8 cellular contexts compared by ENCODE assay signal in genomic region chrX:107000013-107000515, GRCh38. TPM values are rescaled to one million over a fixed set of nuclear protein-coding genes. Genes with fewer than 3 reads are reported as not detected.
DNase-seq lines count a peak whose midpoint lies in the region; ATAC-seq, FAIRE-seq and TF ChIP-seq lines count a peak whose summit lies in the region.

Gene MORC4, minus strand, starts transcription at chrX:107000212. Its CDS starts 243 bp downstream, at chrX:106999969.

- POLR2A ChIA-PET in AG04449 (lab: Yijun Ruan, JAX) (interaction anchor here (0.6 to 1.0 kb wide), 2 partner anchors 98 to 595 kb away, joined by 3 to 5 read pairs; no protein-coding TSS in a partner anchor), endothelial cell of umbilical vein (lab: Charles Lee) (no interaction called here)

- no peak for TF ChIP-seq POLR2A in endothelial cell of umbilical vein (IDR thresholded peaks at IDR 0.05; ENCODE audit: low read depth, low read length)

- peak; percentile 12 for DNase-seq in AG04449 (ENCODE audit: low read depth, low spot score)
- peak; percentile 12 for DNase-seq in GM19238 (ENCODE audit: insufficient read length, low spot score)
- DNase-seq in NCI-H748 treated with DMSO at 0.1 percent for 48 hours (lab: John Stamatoyannopoulos, UW) = peak; percentile 44
- DNase-seq in activated T-cell treated with anti-CD3 and anti-CD28 coated beads for 1 hour (ENCODE audit: low read depth) = peak; percentile 20
- peak; percentile 72 for DNase-seq in endothelial cell of umbilical vein (ENCODE audit: low read depth, low spot score)
- peak; percentile 91 for DNase-seq in mesenteric fat pad (ENCODE audit: low spot score)
- peak; percentile 47 for DNase-seq in stimulated activated CD8-positive, alpha-beta memory T cell treated with anti-CD3 and anti-CD28 coated beads, Interleukin-12 subunit alpha, Interleukin-12 subunit beta, amount 100 ng/mL, for 4 hours (ENCODE audit: low read depth)

- no TSS peak for BruUV-seq in endothelial cell of umbilical vein (replicated peaks; lab: Mats Ljungman, UMichigan)

- H2AFZ ChIP-seq in endothelial cell of umbilical vein (ENCODE audit: low read depth, low read length) = peak within 1 kb of the TSS; percentile 68

- H3K9ac ChIP-seq in endothelial cell of umbilical vein (replicated peaks; ENCODE audit: extremely low read depth, insufficient read depth, low read length) = peak within 1 kb of the TSS; percentile 3

- peak; percentile 72 for FAIRE-seq in endothelial cell of umbilical vein (lab: Jason Lieb, UNC)

- H3K4me3 ChIP-seq in AG04449 (ENCODE audit: low read depth, low read length) (peak within 1 kb of the TSS; percentile 65), endothelial cell of umbilical vein (replicated peaks in 1 of 3; ENCODE audit: insufficient read depth in 1 of 3, low read depth in 1 of 3, low read length in 3 of 3) (peak within 1 kb of the TSS; percentile 23 to 69 (median 53))

- intact Hi-C loops in endothelial cell of umbilical vein (cut with micrococcal nuclease) = no loop called here

- H3K27ac ChIP-seq in endothelial cell of umbilical vein (ENCODE audit: insufficient read depth, low read depth, low read length) = no peak within 1 kb of the TSS

- H4K20me1 ChIP-seq in endothelial cell of umbilical vein (replicated peaks; ENCODE audit: control insufficient read depth, extremely low read depth, insufficient read depth, low read length) = no peaks in the 10 kb centered on the region

- no peaks in the 10 kb centered on the region for H3K27me3 ChIP-seq in endothelial cell of umbilical vein (ENCODE audit: control insufficient read depth in 2 of 2, insufficient read depth in 2 of 2, low read length in 2 of 2)

- peak within 1 kb of the TSS; percentile 18 for H3K4me2 ChIP-seq in endothelial cell of umbilical vein (ENCODE audit: insufficient read depth, low read length)

- no peaks in the 10 kb centered on the region for H3K9me3 ChIP-seq in endothelial cell of umbilical vein (replicated peaks; ENCODE audit: control insufficient read depth, insufficient read depth, low read length)

- ATAC-seq in HG03457 (IDR thresholded peaks at IDR 0.05; ENCODE audit: unreplicated experiment) = peak; percentile 83

- no peaks in the 10 kb centered on the region for H3K79me2 ChIP-seq in endothelial cell of umbilical vein (ENCODE audit: control insufficient read depth, insufficient read depth, low read length)

- TF ChIP-seq CTCF in AG04449 (IDR thresholded peaks at IDR 0.05; ENCODE audit: insufficient read depth, low read length, missing control alignments) (no peak), endothelial cell of umbilical vein (IDR thresholded peaks at IDR 0.05; ENCODE audit: extremely low read depth in 1 of 2, insufficient read depth in 1 of 2, low read depth in 1 of 2, low read length in 2 of 2) (no peak)

- dilution Hi-C loops in endothelial cell of umbilical vein (cut with MboI; ENCODE audit: extremely low pct_ligation_motif_present, low sequenced_read_pairs) = no loop called here

- H3K36me3 ChIP-seq in endothelial cell of umbilical vein (ENCODE audit: control insufficient read depth in 2 of 2, extremely low read depth in 1 of 2, insufficient read depth in 2 of 2, low read length in 2 of 2) = no peaks in the 10 kb centered on the region

- H3K4me1 ChIP-seq in endothelial cell of umbilical vein (ENCODE audit: control insufficient read depth, extremely low read depth, insufficient read depth, low read length) = no peaks in the 10 kb centered on the region

- CTCF ChIA-PET in AG04449 (lab: Yijun Ruan, JAX) = interaction anchor here (1.0 to 1.3 kb wide), 2 partner anchors 23 to 135 kb away, joined by 3 to 4 read pairs; no protein-coding TSS in a partner anchor
- CTCF ChIA-PET in endothelial cell of umbilical vein (lab: Charles Lee) = interaction anchor here (1.1 to 1.4 kb wide), 3 partner anchors 325 to 542 kb away, joined by 3 to 4 read pairs (median 4); no protein-coding TSS in a partner anchor

- no peaks in the 10 kb centered on the region for H3K9me1 ChIP-seq in endothelial cell of umbilical vein (replicated peaks; ENCODE audit: control insufficient read depth, extremely low read depth, insufficient read depth, low read length)

TF ChIP-seq in endothelial cell of umbilical vein, 7 proteins besides CTCF, POLR2A, EP300 and RAD21:
- TF ChIP-seq MYC (IDR thresholded peaks at IDR 0.05; ENCODE audit: low read depth, low read length) (no peak), GATA2 (IDR thresholded peaks at IDR 0.05; ENCODE audit: insufficient read depth, insufficient read length, low read depth, low read length) (no peak), POLR2AphosphoS5 (IDR thresholded peaks at IDR 0.05; ENCODE audit: insufficient read depth, low read depth, low read length) (no peak), FOS (IDR thresholded peaks at IDR 0.05; ENCODE audit: borderline replicate concordance, insufficient read depth, low read length) (no peak), JUN (IDR thresholded peaks at IDR 0.05; ENCODE audit: borderline replicate concordance, insufficient read depth, insufficient read length, low read depth) (no peak), MAX (IDR thresholded peaks at IDR 0.05; ENCODE audit: insufficient read depth, insufficient read length) (no peak), EZH2 (IDR thresholded peaks at IDR 0.05; ENCODE audit: borderline replicate concordance, low read depth, low read length, severe bottlenecking) (no peak)

RNA-seq across cellular contexts. Expression of gene MORC4, which starts in this region (rescaled TPM):
- 9.6 and 12.0 TPM in 2 replicates for total RNA-seq in endothelial cell of umbilical vein
- 3.3 and 4.3 TPM in 2 replicates for polyA plus RNA-seq in endothelial cell of umbilical vein
- 4.5 and 4.7 TPM in 2 replicates for polyA plus RNA-seq in endothelial cell of umbilical vein (2011; cell fraction: cytosol; rRNA removed)
- 10.8 and 15.7 TPM in 2 replicates for polyA plus RNA-seq in endothelial cell of umbilical vein (2011; cell fraction: nucleus; rRNA removed)
- polyA plus RNA-seq in endothelial cell of umbilical vein (2012) = 12.4 and 12.7 TPM in 2 replicates
- polyA minus RNA-seq in endothelial cell of umbilical vein = 6.7 and 8.1 TPM in 2 replicates
- polyA minus RNA-seq in endothelial cell of umbilical vein (2011; cell fraction: cytosol; rRNA and poly(A)+ RNA removed) = 5.1 TPM
- polyA minus RNA-seq in endothelial cell of umbilical vein (2011; cell fraction: nucleus; rRNA and poly(A)+ RNA removed) = 6.9 and 10.6 TPM in 2 replicates
- 22.6 TPM for total RNA-seq in mesenteric fat pad

Comparison
In these comparisons a context has a peak if more than half of its experiments do, and no peak if none do; other contexts are left out.
1. DNase-seq: peak in every context shown above with its lines; median percentile 91 in mesenteric fat pad; 72 in endothelial cell of umbilical vein; 47 in stimulated activated CD8-positive, alpha-beta memory T cell treated with anti-CD3 and anti-CD28 coated beads, Interleukin-12 subunit alpha, Interleukin-12 subunit beta, amount 100 ng/mL, for 4 hours; 44 in NCI-H748 treated with DMSO at 0.1 percent for 48 hours; 20 in activated T-cell treated with anti-CD3 and anti-CD28 coated beads for 1 hour; 12 in AG04449; 12 in GM19238.